In the genomic region with DNA sequence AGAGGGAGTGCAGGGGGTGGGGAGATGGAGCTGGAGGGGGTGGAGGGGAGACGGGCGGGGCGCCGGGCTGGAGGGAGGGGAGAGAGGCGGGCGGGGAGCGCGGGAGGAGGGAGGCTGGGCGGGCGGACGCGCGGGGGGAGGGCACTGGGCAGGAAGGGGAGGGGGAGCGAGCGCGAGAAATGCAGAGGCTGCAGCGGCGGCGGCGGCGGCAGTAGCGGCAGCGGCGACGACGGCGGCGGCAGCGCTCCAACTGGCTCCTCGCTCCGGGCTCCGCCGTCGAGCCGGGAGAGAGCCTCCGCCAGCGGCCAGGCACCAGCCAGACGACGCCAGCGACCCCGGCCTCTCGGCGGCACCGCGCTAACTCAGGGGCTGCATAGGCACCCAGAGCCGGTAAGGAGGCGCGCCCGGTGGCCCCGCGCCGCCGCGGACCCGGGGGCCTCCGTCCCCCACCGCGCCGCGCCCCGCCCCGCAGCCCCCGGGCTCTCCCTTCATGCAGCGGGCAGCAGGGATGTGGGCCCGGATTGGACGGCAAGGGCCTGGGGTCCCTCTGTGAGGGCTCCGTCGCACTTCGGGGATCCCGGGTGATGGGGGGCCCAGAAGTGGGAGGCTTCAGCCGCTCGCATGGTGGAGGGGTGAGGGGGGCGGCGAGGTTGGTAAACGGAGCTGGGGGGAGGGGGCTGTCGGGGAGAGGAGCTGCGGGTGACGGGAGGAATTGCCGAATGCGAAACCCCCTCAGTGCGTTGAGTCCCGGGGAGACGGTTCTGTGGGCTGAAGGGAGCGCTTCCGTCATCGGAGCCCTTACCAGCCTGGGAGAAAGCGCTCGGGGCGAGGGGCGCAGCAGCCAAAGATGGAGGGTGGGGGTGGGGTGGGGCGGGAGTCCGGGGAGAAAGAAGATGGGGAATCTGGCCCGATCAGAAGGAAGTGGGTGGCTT, we compare ENCODE assay signal across 8 cellular contexts. TPM values are rescaled to one million over a fixed set of nuclear protein-coding genes. Genes with fewer than 3 reads are reported as not detected.
DNase-seq lines count a peak whose midpoint lies in the region; ATAC-seq and TF ChIP-seq lines count a peak whose summit lies in the region.

A gene with protein sequence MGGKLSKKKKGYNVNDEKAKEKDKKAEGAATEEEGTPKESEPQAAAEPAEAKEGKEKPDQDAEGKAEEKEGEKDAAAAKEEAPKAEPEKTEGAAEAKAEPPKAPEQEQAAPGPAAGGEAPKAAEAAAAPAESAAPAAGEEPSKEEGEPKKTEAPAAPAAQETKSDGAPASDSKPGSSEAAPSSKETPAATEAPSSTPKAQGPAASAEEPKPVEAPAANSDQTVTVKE (plus strand): TSS at position 211 of the 932 bp plus-strand sequence. CDS start 57,586 bp downstream, outside the sequence.

- peak within 1 kb of the TSS; percentile 92 for H3K27ac ChIP-seq in brain microvascular endothelial cell
- H3K27ac ChIP-seq in iPS-18a (ENCODE audit: low read length): peak within 1 kb of the TSS; percentile 69
- H3K27ac ChIP-seq in sigmoid colon: peak within 1 kb of the TSS in 2 of 4 donors; percentile 28 to 38

- no peak for TF ChIP-seq EP300 in sigmoid colon (IDR thresholded peaks at IDR 0.05)

- in situ Hi-C loops in Caki2 (cut with HindIII; ENCODE audit: low pct_unique_long_range_greater_than_20kb, low sequenced_read_pairs): no loop called here
- in situ Hi-C loops in brain microvascular endothelial cell (cut with HindIII; ENCODE audit: low pct_ligation_motif_present, low sequenced_read_pairs): no loop called here

- H3K36me3 ChIP-seq in brain microvascular endothelial cell (replicated peaks): peaks cover 9% of the 10 kb centered on the region
- H3K36me3 ChIP-seq in iPS-18a (ENCODE audit: control insufficient read depth, low read depth, low read length): no peaks in the 10 kb centered on the region
- H3K36me3 ChIP-seq in sigmoid colon: no peaks in the 10 kb centered on the region

- no peaks in the 10 kb centered on the region for H3K9me3 ChIP-seq in iPS-18a (ENCODE audit: control insufficient read depth, low read depth, low read length)
- no peaks in the 10 kb centered on the region for H3K9me3 ChIP-seq in sigmoid colon

- peak within 1 kb of the TSS; percentile 91 for H3K9ac ChIP-seq in iPS-18a (ENCODE audit: low read length)

- ATAC-seq in GM19455 (IDR thresholded peaks at IDR 0.05; ENCODE audit: unreplicated experiment) (peak; percentile 37), HG03571 (IDR thresholded peaks at IDR 0.05; ENCODE audit: unreplicated experiment) (peak; percentile 30)

- H3K4me1 ChIP-seq in iPS-18a (ENCODE audit: control insufficient read depth, low read depth, low read length) (peaks cover 45% of the 10 kb centered on the region), sigmoid colon (peaks cover 0 to 28% (median 25%) of the 10 kb centered on the region in 4 donors)

- 1% methylated on average over 93 of the region's 93 CpGs for WGBS in sigmoid colon, 2 donors

- DNase-seq in Caki2 (ENCODE audit: low read depth): peak; percentile 23
- DNase-seq in RPMI8226: peak; percentile 37
- DNase-seq in brain microvascular endothelial cell: peak; percentile 76
- peak; percentile 80 for DNase-seq in sigmoid colon
- DNase-seq in KG1 (lab: John Stamatoyannopoulos, UW): no peak

- no peak for TF ChIP-seq POLR2A in sigmoid colon (IDR thresholded peaks at IDR 0.05)

- no peak for TF ChIP-seq CTCF in brain microvascular endothelial cell (IDR thresholded peaks at IDR 0.05; ENCODE audit: low read depth, low read length, missing control alignments)
- no peak for TF ChIP-seq CTCF in sigmoid colon (IDR thresholded peaks at IDR 0.05)

- intact Hi-C loops in sigmoid colon (cut with DNase I): loop anchor here (5.0 kb wide), 1 partner anchor 1095 kb away; no protein-coding TSS in a partner anchor

- no peaks in the 10 kb centered on the region for H3K27me3 ChIP-seq in brain microvascular endothelial cell (replicated peaks)
- H3K27me3 ChIP-seq in iPS-18a (ENCODE audit: control insufficient read depth, insufficient read depth, low read length): no peaks in the 10 kb centered on the region
- H3K27me3 ChIP-seq in sigmoid colon: peaks cover 6 to 41% (median 32%) of the 10 kb centered on the region in 3 donors

- H3K4me3 ChIP-seq in brain microvascular endothelial cell (ENCODE audit: low read depth, low read length) (peak within 1 kb of the TSS; percentile 92), iPS-18a (ENCODE audit: low read length) (peak within 1 kb of the TSS; percentile 98), sigmoid colon (peak within 1 kb of the TSS; percentile 26 to 54 (median 46))

RNA-seq across cellular contexts. Expression of the gene that starts here (rescaled TPM):
- 12.6 and 25.6 TPM in 2 replicates for total RNA-seq in Caki2 (2014; rRNA removed; shearing (Covaris generic); ENCODE audit: low replicate concordance)
- 10 to 100 TPM in 2 of 4 donors, 1 to 10 TPM in 2; 8.6 to 12.2 (median 10.2) TPM for total RNA-seq in sigmoid colon
- polyA plus RNA-seq in sigmoid colon: 10 to 100 TPM in 2 of 3 donors, 1 to 10 TPM in 1; 7.4 to 18.6 (median 15.6) TPM

Comparison
In these comparisons a context has a peak if more than half of its experiments do, and no peak if none do; other contexts are left out.
1. H3K4me3 ChIP-seq: peak in every context shown above with its lines; median percentile 98 in iPS-18a; 92 in brain microvascular endothelial cell; 46 in sigmoid colon.